In the genomic region with DNA sequence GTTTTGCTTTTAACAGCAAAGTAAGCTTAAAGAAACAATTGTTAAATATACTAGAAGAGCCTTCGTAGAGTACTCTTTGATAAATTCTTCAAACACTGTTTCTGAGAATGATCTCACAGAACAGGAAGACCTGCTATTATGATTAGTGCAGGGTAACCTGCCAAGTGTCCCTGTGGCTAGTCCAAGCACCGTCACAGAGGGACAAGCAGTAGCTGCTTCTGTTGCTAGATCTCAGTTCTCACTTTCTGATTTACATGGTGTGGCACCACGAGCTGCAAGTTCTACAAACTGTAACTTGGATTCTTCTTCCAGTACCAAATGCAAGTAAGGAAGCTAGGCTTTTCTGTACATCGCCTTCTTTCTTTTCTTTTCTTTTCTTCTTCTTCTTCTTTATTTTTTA, we compare ENCODE assay signal across 1 cellular context.
TF ChIP-seq lines count a peak whose summit lies in the region.

No MANE protein-coding gene starts in this region.

TF ChIP-seq in GM12878, 131 proteins besides CTCF, POLR2A, EP300 and RAD21 (continued from another document and continues in another):
- TF ChIP-seq, protein P1, sequence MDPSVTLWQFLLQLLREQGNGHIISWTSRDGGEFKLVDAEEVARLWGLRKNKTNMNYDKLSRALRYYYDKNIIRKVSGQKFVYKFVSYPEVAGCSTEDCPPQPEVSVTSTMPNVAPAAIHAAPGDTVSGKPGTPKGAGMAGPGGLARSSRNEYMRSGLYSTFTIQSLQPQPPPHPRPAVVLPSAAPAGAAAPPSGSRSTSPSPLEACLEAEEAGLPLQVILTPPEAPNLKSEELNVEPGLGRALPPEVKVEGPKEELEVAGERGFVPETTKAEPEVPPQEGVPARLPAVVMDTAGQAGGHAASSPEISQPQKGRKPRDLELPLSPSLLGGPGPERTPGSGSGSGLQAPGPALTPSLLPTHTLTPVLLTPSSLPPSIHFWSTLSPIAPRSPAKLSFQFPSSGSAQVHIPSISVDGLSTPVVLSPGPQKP (IDR thresholded peaks at IDR 0.05; ENCODE audit: low read depth, low read length): no peak
- no peak for TF ChIP-seq SUZ12 (IDR thresholded peaks at IDR 0.05; ENCODE audit: unreplicated experiment)
- peak; percentile 37; the same call in 1 of the 2 replicates for TF ChIP-seq FOXM1 (IDR thresholded peaks at IDR 0.05; ENCODE audit: low read depth, low read length)
- TF ChIP-seq POLR2AphosphoS2 (IDR thresholded peaks at IDR 0.05; ENCODE audit: low read depth, low read length): no peak
- TF ChIP-seq, protein P2, sequence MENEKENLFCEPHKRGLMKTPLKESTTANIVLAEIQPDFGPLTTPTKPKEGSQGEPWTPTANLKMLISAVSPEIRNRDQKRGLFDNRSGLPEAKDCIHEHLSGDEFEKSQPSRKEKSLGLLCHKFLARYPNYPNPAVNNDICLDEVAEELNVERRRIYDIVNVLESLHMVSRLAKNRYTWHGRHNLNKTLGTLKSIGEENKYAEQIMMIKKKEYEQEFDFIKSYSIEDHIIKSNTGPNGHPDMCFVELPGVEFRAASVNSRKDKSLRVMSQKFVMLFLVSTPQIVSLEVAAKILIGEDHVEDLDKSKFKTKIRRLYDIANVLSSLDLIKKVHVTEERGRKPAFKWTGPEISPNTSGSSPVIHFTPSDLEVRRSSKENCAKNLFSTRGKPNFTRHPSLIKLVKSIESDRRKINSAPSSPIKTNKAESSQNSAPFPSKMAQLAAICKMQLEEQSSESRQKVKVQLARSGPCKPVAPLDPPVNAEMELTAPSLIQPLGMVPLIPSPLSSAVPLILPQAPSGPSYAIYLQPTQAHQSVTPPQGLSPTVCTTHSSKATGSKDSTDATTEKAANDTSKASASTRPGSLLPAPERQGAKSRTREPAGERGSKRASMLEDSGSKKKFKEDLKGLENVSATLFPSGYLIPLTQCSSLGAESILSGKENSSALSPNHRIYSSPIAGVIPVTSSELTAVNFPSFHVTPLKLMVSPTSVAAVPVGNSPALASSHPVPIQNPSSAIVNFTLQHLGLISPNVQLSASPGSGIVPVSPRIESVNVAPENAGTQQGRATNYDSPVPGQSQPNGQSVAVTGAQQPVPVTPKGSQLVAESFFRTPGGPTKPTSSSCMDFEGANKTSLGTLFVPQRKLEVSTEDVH (IDR thresholded peaks at IDR 0.05; ENCODE audit: low read depth, partially characterized antibody): no peak
- no peak for TF ChIP-seq SMARCA5 (IDR thresholded peaks at IDR 0.05)
- TF ChIP-seq LARP7 (IDR thresholded peaks at IDR 0.05): no peak
- peak; percentile 61 for TF ChIP-seq JUNB (IDR thresholded peaks at IDR 0.05)
- 0 out of 2 replicates have a peak, but pooled peaks have one; percentile 31 for TF ChIP-seq PML (IDR thresholded peaks at IDR 0.05; ENCODE audit: low read length)
- TF ChIP-seq, protein P3, sequence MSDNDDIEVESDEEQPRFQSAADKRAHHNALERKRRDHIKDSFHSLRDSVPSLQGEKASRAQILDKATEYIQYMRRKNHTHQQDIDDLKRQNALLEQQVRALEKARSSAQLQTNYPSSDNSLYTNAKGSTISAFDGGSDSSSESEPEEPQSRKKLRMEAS (IDR thresholded peaks at IDR 0.05; ENCODE audit: low read depth, low read length): no peak
- TF ChIP-seq RB1 (IDR thresholded peaks at IDR 0.05; ENCODE audit: borderline replicate concordance): no peak
- TF ChIP-seq, protein P4, sequence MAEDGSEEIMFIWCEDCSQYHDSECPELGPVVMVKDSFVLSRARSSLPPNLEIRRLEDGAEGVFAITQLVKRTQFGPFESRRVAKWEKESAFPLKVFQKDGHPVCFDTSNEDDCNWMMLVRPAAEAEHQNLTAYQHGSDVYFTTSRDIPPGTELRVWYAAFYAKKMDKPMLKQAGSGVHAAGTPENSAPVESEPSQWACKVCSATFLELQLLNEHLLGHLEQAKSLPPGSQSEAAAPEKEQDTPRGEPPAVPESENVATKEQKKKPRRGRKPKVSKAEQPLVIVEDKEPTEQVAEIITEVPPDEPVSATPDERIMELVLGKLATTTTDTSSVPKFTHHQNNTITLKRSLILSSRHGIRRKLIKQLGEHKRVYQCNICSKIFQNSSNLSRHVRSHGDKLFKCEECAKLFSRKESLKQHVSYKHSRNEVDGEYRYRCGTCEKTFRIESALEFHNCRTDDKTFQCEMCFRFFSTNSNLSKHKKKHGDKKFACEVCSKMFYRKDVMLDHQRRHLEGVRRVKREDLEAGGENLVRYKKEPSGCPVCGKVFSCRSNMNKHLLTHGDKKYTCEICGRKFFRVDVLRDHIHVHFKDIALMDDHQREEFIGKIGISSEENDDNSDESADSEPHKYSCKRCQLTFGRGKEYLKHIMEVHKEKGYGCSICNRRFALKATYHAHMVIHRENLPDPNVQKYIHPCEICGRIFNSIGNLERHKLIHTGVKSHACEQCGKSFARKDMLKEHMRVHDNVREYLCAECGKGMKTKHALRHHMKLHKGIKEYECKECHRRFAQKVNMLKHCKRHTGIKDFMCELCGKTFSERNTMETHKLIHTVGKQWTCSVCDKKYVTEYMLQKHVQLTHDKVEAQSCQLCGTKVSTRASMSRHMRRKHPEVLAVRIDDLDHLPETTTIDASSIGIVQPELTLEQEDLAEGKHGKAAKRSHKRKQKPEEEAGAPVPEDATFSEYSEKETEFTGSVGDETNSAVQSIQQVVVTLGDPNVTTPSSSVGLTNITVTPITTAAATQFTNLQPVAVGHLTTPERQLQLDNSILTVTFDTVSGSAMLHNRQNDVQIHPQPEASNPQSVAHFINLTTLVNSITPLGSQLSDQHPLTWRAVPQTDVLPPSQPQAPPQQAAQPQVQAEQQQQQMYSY (CRISPR knock-in tag; IDR thresholded peaks at IDR 0.05): no peak
- TF ChIP-seq, protein P5, sequence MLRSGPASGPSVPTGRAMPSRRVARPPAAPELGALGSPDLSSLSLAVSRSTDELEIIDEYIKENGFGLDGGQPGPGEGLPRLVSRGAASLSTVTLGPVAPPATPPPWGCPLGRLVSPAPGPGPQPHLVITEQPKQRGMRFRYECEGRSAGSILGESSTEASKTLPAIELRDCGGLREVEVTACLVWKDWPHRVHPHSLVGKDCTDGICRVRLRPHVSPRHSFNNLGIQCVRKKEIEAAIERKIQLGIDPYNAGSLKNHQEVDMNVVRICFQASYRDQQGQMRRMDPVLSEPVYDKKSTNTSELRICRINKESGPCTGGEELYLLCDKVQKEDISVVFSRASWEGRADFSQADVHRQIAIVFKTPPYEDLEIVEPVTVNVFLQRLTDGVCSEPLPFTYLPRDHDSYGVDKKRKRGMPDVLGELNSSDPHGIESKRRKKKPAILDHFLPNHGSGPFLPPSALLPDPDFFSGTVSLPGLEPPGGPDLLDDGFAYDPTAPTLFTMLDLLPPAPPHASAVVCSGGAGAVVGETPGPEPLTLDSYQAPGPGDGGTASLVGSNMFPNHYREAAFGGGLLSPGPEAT (IDR thresholded peaks at IDR 0.05; ENCODE audit: low read depth): no peak; the same call in 1 of the 2 replicates
- TF ChIP-seq, protein P6, sequence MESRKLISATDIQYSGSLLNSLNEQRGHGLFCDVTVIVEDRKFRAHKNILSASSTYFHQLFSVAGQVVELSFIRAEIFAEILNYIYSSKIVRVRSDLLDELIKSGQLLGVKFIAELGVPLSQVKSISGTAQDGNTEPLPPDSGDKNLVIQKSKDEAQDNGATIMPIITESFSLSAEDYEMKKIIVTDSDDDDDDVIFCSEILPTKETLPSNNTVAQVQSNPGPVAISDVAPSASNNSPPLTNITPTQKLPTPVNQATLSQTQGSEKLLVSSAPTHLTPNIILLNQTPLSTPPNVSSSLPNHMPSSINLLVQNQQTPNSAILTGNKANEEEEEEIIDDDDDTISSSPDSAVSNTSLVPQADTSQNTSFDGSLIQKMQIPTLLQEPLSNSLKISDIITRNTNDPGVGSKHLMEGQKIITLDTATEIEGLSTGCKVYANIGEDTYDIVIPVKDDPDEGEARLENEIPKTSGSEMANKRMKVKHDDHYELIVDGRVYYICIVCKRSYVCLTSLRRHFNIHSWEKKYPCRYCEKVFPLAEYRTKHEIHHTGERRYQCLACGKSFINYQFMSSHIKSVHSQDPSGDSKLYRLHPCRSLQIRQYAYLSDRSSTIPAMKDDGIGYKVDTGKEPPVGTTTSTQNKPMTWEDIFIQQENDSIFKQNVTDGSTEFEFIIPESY (IDR thresholded peaks at IDR 0.05): no peak
- TF ChIP-seq SREBF1 (IDR thresholded peaks at IDR 0.05; ENCODE audit: low read length): no peak
- no peak for TF ChIP-seq ZNF217 (IDR thresholded peaks at IDR 0.05)
- TF ChIP-seq, protein P7, sequence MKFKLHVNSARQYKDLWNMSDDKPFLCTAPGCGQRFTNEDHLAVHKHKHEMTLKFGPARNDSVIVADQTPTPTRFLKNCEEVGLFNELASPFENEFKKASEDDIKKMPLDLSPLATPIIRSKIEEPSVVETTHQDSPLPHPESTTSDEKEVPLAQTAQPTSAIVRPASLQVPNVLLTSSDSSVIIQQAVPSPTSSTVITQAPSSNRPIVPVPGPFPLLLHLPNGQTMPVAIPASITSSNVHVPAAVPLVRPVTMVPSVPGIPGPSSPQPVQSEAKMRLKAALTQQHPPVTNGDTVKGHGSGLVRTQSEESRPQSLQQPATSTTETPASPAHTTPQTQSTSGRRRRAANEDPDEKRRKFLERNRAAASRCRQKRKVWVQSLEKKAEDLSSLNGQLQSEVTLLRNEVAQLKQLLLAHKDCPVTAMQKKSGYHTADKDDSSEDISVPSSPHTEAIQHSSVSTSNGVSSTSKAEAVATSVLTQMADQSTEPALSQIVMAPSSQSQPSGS (IDR thresholded peaks at IDR 0.05; ENCODE audit: low read length): no peak
- no peak for TF ChIP-seq KLF5 (IDR thresholded peaks at IDR 0.05; ENCODE audit: partially characterized antibody)
- TF ChIP-seq STAT1 (conservative IDR thresholded peaks at IDR 0.05): no peak
- TF ChIP-seq, protein P8, sequence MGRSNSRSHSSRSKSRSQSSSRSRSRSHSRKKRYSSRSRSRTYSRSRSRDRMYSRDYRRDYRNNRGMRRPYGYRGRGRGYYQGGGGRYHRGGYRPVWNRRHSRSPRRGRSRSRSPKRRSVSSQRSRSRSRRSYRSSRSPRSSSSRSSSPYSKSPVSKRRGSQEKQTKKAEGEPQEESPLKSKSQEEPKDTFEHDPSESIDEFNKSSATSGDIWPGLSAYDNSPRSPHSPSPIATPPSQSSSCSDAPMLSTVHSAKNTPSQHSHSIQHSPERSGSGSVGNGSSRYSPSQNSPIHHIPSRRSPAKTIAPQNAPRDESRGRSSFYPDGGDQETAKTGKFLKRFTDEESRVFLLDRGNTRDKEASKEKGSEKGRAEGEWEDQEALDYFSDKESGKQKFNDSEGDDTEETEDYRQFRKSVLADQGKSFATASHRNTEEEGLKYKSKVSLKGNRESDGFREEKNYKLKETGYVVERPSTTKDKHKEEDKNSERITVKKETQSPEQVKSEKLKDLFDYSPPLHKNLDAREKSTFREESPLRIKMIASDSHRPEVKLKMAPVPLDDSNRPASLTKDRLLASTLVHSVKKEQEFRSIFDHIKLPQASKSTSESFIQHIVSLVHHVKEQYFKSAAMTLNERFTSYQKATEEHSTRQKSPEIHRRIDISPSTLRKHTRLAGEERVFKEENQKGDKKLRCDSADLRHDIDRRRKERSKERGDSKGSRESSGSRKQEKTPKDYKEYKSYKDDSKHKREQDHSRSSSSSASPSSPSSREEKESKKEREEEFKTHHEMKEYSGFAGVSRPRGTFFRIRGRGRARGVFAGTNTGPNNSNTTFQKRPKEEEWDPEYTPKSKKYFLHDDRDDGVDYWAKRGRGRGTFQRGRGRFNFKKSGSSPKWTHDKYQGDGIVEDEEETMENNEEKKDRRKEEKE (IDR thresholded peaks at IDR 0.05): no peak
- TF ChIP-seq, protein P9, sequence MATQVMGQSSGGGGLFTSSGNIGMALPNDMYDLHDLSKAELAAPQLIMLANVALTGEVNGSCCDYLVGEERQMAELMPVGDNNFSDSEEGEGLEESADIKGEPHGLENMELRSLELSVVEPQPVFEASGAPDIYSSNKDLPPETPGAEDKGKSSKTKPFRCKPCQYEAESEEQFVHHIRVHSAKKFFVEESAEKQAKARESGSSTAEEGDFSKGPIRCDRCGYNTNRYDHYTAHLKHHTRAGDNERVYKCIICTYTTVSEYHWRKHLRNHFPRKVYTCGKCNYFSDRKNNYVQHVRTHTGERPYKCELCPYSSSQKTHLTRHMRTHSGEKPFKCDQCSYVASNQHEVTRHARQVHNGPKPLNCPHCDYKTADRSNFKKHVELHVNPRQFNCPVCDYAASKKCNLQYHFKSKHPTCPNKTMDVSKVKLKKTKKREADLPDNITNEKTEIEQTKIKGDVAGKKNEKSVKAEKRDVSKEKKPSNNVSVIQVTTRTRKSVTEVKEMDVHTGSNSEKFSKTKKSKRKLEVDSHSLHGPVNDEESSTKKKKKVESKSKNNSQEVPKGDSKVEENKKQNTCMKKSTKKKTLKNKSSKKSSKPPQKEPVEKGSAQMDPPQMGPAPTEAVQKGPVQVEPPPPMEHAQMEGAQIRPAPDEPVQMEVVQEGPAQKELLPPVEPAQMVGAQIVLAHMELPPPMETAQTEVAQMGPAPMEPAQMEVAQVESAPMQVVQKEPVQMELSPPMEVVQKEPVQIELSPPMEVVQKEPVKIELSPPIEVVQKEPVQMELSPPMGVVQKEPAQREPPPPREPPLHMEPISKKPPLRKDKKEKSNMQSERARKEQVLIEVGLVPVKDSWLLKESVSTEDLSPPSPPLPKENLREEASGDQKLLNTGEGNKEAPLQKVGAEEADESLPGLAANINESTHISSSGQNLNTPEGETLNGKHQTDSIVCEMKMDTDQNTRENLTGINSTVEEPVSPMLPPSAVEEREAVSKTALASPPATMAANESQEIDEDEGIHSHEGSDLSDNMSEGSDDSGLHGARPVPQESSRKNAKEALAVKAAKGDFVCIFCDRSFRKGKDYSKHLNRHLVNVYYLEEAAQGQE (IDR thresholded peaks at IDR 0.05; ENCODE audit: low read depth, low read length): no peak
- TF ChIP-seq NR2C1 (IDR thresholded peaks at IDR 0.05): no peak
- no peak for TF ChIP-seq ZSCAN29 (IDR thresholded peaks at IDR 0.05)
- TF ChIP-seq, protein P10, sequence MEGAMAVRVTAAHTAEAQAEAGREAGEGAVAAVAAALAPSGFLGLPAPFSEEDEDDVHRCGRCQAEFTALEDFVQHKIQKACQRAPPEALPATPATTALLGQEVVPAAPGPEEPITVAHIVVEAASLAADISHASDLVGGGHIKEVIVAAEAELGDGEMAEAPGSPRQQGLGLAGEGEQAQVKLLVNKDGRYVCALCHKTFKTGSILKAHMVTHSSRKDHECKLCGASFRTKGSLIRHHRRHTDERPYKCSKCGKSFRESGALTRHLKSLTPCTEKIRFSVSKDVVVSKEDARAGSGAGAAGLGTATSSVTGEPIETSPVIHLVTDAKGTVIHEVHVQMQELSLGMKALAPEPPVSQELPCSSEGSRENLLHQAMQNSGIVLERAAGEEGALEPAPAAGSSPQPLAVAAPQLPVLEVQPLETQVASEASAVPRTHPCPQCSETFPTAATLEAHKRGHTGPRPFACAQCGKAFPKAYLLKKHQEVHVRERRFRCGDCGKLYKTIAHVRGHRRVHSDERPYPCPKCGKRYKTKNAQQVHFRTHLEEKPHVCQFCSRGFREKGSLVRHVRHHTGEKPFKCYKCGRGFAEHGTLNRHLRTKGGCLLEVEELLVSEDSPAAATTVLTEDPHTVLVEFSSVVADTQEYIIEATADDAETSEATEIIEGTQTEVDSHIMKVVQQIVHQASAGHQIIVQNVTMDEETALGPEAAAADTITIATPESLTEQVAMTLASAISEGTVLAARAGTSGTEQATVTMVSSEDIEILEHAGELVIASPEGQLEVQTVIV (IDR thresholded peaks at IDR 0.05; ENCODE audit: borderline replicate concordance, partially characterized antibody): no peak
- TF ChIP-seq, protein P11, sequence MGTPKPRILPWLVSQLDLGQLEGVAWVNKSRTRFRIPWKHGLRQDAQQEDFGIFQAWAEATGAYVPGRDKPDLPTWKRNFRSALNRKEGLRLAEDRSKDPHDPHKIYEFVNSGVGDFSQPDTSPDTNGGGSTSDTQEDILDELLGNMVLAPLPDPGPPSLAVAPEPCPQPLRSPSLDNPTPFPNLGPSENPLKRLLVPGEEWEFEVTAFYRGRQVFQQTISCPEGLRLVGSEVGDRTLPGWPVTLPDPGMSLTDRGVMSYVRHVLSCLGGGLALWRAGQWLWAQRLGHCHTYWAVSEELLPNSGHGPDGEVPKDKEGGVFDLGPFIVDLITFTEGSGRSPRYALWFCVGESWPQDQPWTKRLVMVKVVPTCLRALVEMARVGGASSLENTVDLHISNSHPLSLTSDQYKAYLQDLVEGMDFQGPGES (IDR thresholded peaks at IDR 0.05): no peak
- no peak for TF ChIP-seq TCF3 (IDR thresholded peaks at IDR 0.05; ENCODE audit: borderline replicate concordance, insufficient read depth, low read depth, low read length)
- TF ChIP-seq CHD4 (IDR thresholded peaks at IDR 0.05): no peak
- TF ChIP-seq EED (IDR thresholded peaks at IDR 0.05; ENCODE audit: low read depth): peak; percentile 66
